In genomic region chr7:37916017-37916672, GRCh38 we compare ENCODE assay signal across 1 cellular context.
TF ChIP-seq lines count a peak whose summit lies in the region.

No MANE protein-coding gene starts in this region.

TF ChIP-seq in WTC11, 78 proteins besides CTCF, POLR2A, EP300 and RAD21 (continued from another document and continues in another):
- TF ChIP-seq MAX (CRISPR knock-in tag; IDR thresholded peaks at IDR 0.05) (peak; percentile 97), KAT7 (CRISPR knock-in tag; IDR thresholded peaks at IDR 0.05; ENCODE audit: borderline replicate concordance) (no peak), ZNF423 (CRISPR knock-in tag; IDR thresholded peaks at IDR 0.05) (no peak), JUN (CRISPR knock-in tag; IDR thresholded peaks at IDR 0.05) (peak; percentile 95), NFYB (CRISPR knock-in tag; conservative IDR thresholded peaks at IDR 0.05; ENCODE audit: low read depth) (peak; percentile 38; the same call in 1 of the 2 replicates), ZNF232 (CRISPR knock-in tag; IDR thresholded peaks at IDR 0.05) (peak; percentile 87; the same call in 1 of the 2 replicates), JAZF1 (CRISPR knock-in tag; IDR thresholded peaks at IDR 0.05) (no peak), AFF4 (CRISPR knock-in tag; IDR thresholded peaks at IDR 0.05; ENCODE audit: borderline replicate concordance) (0 out of 2 replicates have a peak, but pooled peaks have one; percentile 30), CBFB (CRISPR knock-in tag; IDR thresholded peaks at IDR 0.05; ENCODE audit: low read depth) (no peak; the same call in 1 of the 2 replicates), ZNF121 (CRISPR knock-in tag; IDR thresholded peaks at IDR 0.05) (peak; percentile 88; the same call in 1 of the 2 replicates), ZNF219 (CRISPR knock-in tag; IDR thresholded peaks at IDR 0.05; ENCODE audit: borderline replicate concordance) (peak; percentile 94; the same call in 1 of the 2 replicates), NR1H2 (CRISPR knock-in tag; IDR thresholded peaks at IDR 0.05) (peak; percentile 74; the same call in 1 of the 2 replicates), ZNF512 (CRISPR knock-in tag; IDR thresholded peaks at IDR 0.05; ENCODE audit: borderline replicate concordance) (0 out of 2 replicates have a peak, but pooled peaks have one; percentile 23), TP53 (CRISPR knock-in tag; IDR thresholded peaks at IDR 0.05) (peak; percentile 94), NFE2L1 (CRISPR knock-in tag; IDR thresholded peaks at IDR 0.05) (peak; percentile 94), FOXK1 (CRISPR knock-in tag; IDR thresholded peaks at IDR 0.05) (peak; percentile 85), ATF3 (CRISPR knock-in tag; conservative IDR thresholded peaks at IDR 0.05) (peak; percentile 94), AR (CRISPR knock-in tag; IDR thresholded peaks at IDR 0.05) (no peak), ZNF425 (CRISPR knock-in tag; conservative IDR thresholded peaks at IDR 0.05) (no peak), IRF1 (CRISPR knock-in tag; IDR thresholded peaks at IDR 0.05) (peak; percentile 95), ATF2 (CRISPR knock-in tag; IDR thresholded peaks at IDR 0.05; ENCODE audit: borderline replicate concordance, low read depth) (peak; percentile 88; the same call in 1 of the 2 replicates), IRF2 (CRISPR knock-in tag; IDR thresholded peaks at IDR 0.05; ENCODE audit: borderline replicate concordance, low read depth) (peak; percentile 57; the same call in 1 of the 2 replicates), EMX1 (CRISPR knock-in tag; IDR thresholded peaks at IDR 0.05) (no peak), ZBTB21 (CRISPR knock-in tag; IDR thresholded peaks at IDR 0.05; ENCODE audit: borderline replicate concordance) (peak; percentile 84), CREB1 (CRISPR knock-in tag; IDR thresholded peaks at IDR 0.05) (peak; percentile 75; the same call in 1 of the 2 replicates), FOXP4 (CRISPR knock-in tag; IDR thresholded peaks at IDR 0.05) (peak; percentile 97), MXD4 (CRISPR knock-in tag; IDR thresholded peaks at IDR 0.05; ENCODE audit: borderline replicate concordance) (no peak), ESRRA (CRISPR knock-in tag; IDR thresholded peaks at IDR 0.05; ENCODE audit: borderline replicate concordance) (peak; percentile 88; the same call in 1 of the 2 replicates), PREB (CRISPR knock-in tag; IDR thresholded peaks at IDR 0.05; ENCODE audit: borderline replicate concordance) (peak; percentile 23; the same call in 1 of the 2 replicates), TEAD1 (CRISPR knock-in tag; IDR thresholded peaks at IDR 0.05) (peak; percentile 92), ZNF263 (CRISPR knock-in tag; IDR thresholded peaks at IDR 0.05; ENCODE audit: low read depth) (no peak), FOXJ3 (CRISPR knock-in tag; IDR thresholded peaks at IDR 0.05; ENCODE audit: borderline replicate concordance) (no peak), E2F4 (CRISPR knock-in tag; IDR thresholded peaks at IDR 0.05; ENCODE audit: borderline replicate concordance, low read depth) (peak; percentile 86), RELA (CRISPR knock-in tag; IDR thresholded peaks at IDR 0.05; ENCODE audit: borderline replicate concordance) (peak; percentile 65; the same call in 1 of the 2 replicates), MLX (CRISPR knock-in tag; IDR thresholded peaks at IDR 0.05) (0 out of 2 replicates have a peak, but pooled peaks have one; percentile 31), CDX4 (CRISPR knock-in tag; IDR thresholded peaks at IDR 0.05; ENCODE audit: borderline replicate concordance) (no peak), ZNF671 (CRISPR knock-in tag; IDR thresholded peaks at IDR 0.05) (no peak), ATF1 (CRISPR knock-in tag; IDR thresholded peaks at IDR 0.05) (peak; percentile 93; the same call in 1 of the 2 replicates), HMGA2 (CRISPR knock-in tag; IDR thresholded peaks at IDR 0.05) (no peak)
